1 cellular context compared by ENCODE assay signal in the genomic region with DNA sequence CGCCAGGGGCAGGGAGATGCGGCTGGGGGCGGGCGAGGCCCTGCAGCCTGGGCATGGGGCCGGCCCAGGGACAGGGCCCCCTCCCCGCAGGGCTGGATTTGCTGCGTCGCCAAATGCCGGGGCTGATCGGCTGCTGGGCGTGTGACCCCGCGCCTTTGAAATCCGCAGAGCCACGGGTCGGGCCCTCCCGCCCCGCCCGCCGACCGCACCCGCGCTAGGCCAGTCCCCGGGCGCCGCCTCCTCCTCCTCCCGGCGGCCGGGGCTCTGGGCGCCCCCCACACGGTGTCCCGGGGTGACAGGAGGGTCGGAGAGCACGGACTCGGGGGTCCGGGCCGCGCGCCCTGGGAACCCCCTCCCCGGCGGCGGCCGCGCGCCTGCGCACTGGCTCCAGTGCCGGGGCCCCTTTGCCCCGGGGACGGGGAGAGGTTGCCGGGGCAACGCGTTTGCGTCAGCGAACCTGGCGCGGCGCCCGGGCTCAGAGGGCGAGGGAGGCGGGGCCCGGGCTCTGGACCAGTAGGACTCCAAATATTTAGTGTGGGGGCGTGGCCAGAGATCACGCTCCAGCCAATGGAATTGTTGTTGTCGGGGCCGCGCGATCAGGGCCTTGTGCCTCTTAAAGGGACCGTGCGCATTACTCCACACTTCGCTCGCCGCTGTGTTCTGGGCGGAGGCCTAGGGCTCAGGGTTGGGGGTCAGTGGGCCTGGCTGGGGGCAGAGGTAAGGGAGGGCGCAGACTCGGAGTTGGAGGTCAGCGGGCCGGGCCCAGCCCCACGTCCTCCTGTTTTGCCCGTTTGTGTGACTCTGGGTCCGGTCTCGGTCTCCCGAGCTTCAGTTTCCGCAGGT.
TF ChIP-seq lines count a peak whose summit lies in the region.

No MANE protein-coding gene starts in this region.

TF ChIP-seq in SK-N-SH, 30 proteins besides CTCF, POLR2A, EP300 and RAD21 (continued from another document):
- TF ChIP-seq, protein P1, sequence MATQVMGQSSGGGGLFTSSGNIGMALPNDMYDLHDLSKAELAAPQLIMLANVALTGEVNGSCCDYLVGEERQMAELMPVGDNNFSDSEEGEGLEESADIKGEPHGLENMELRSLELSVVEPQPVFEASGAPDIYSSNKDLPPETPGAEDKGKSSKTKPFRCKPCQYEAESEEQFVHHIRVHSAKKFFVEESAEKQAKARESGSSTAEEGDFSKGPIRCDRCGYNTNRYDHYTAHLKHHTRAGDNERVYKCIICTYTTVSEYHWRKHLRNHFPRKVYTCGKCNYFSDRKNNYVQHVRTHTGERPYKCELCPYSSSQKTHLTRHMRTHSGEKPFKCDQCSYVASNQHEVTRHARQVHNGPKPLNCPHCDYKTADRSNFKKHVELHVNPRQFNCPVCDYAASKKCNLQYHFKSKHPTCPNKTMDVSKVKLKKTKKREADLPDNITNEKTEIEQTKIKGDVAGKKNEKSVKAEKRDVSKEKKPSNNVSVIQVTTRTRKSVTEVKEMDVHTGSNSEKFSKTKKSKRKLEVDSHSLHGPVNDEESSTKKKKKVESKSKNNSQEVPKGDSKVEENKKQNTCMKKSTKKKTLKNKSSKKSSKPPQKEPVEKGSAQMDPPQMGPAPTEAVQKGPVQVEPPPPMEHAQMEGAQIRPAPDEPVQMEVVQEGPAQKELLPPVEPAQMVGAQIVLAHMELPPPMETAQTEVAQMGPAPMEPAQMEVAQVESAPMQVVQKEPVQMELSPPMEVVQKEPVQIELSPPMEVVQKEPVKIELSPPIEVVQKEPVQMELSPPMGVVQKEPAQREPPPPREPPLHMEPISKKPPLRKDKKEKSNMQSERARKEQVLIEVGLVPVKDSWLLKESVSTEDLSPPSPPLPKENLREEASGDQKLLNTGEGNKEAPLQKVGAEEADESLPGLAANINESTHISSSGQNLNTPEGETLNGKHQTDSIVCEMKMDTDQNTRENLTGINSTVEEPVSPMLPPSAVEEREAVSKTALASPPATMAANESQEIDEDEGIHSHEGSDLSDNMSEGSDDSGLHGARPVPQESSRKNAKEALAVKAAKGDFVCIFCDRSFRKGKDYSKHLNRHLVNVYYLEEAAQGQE (IDR thresholded peaks at IDR 0.05; ENCODE audit: low read depth, low read length), result no peak
- TF ChIP-seq CHD2 (IDR thresholded peaks at IDR 0.05; ENCODE audit: low read length, partially characterized antibody) (no peak), POLR2AphosphoS5 (IDR thresholded peaks at IDR 0.05; ENCODE audit: low read depth, low read length) (peak; percentile 63; the same call in 1 of the 2 replicates), MXI1 (IDR thresholded peaks at IDR 0.05; ENCODE audit: low read depth, low read length) (peak; percentile 56), FOXM1 (IDR thresholded peaks at IDR 0.05; ENCODE audit: low read depth) (no peak), MEF2A (IDR thresholded peaks at IDR 0.05; ENCODE audit: borderline replicate concordance, low read depth) (no peak), JUND (IDR thresholded peaks at IDR 0.05) (no peak), EZH2phosphoT487 (IDR thresholded peaks at IDR 0.05; ENCODE audit: borderline replicate concordance, low read depth) (no peak), NRF1 (IDR thresholded peaks at IDR 0.05; ENCODE audit: low read depth, low read length) (peak; percentile 85), RFX5 (IDR thresholded peaks at IDR 0.05; ENCODE audit: low read length) (peak; percentile 97), TAF1 (IDR thresholded peaks at IDR 0.05; ENCODE audit: borderline replicate concordance, low read depth, low read length) (peak; percentile 22; the same call in 1 of the 2 replicates), GABPA (IDR thresholded peaks at IDR 0.05; ENCODE audit: low read depth) (no peak)
